In the genomic region with DNA sequence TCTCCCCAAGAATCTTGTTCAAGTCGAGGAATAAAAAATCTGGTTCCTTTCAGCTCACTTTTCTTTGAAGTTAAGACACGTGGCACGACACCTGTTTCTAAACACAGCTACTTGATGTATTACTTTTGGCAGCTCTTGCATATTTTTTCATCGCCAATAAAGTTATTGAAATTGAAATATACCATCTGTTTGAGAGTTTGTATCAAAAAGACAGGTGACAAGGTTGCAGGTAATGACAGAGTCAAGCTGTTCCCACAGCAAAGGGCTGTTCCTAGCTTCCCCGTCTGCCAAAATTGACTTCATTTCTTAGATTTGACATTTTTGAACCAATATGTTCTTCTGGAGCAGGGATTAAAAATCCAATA, we compare ENCODE assay signal across 16 cellular contexts. TPM values are rescaled to one million over a fixed set of nuclear protein-coding genes. Genes with fewer than 3 reads are reported as not detected.
DNase-seq lines count a peak whose midpoint lies in the region; ATAC-seq, FAIRE-seq and TF ChIP-seq lines count a peak whose summit lies in the region.
"Had no signal": no experiment of that assay in that cellular context is flagged by ENCODE, and none has a peak within 500 bp of the region (broad histone marks: within the 10 kb centered on the region; RNA-seq: fewer than 3 reads in every experiment).

No MANE protein-coding gene starts in this region.

- H3K4me1 ChIP-seq in HepG2 (ENCODE audit: insufficient read depth, low read length) (no peaks in the 10 kb centered on the region), right lobe of liver (no peaks in the 10 kb centered on the region), PC-3 (ENCODE audit: insufficient read depth, low read length) (no peaks in the 10 kb centered on the region), neuron (ENCODE audit: insufficient read depth, low read length) (peaks cover 4% of the 10 kb centered on the region)
- H3K4me1 ChIP-seq: Peyer's patch had no signal

- BruUV-seq in HepG2 (replicated peaks; lab: Mats Ljungman, UMichigan) (no TSS peak), PC-3 (replicated peaks; lab: Mats Ljungman, UMichigan) (no TSS peak)

- H3K79me2 ChIP-seq in HepG2 (ENCODE audit: insufficient read depth, low read length), result no peaks in the 10 kb centered on the region
- no peaks in the 10 kb centered on the region for H3K79me2 ChIP-seq in PC-3 (ENCODE audit: low read length)

- in situ Hi-C loops in HepG2 (cut with HindIII; ENCODE audit: extremely low pct_ligation_motif_present, low pct_unique_long_range_greater_than_20kb), result loop anchor here (5.0 kb wide), 1 partner anchor 124 kb away; no protein-coding TSS in a partner anchor

- no peaks in the 10 kb centered on the region for H3K9me3 Mint-ChIP-seq in stimulated activated naive B cell treated with anti-CD40 and anti-IgM and Interleukin-4, amounts not matched to agents 10 μg/mL and 1 μg/mL and 100 μg/mL, for 72 hours
- H3K9me3 Mint-ChIP-seq in activated T-cell treated with anti-CD3 and anti-CD28 coated beads, Interleukin-2, amount 50 U/mL, for 72 hours, result no peaks in the 10 kb centered on the region
- H3K9me3 Mint-ChIP-seq: CD4-positive, alpha-beta T cell; IgD-negative memory B cell had no signal

- H3K4me3 ChIP-seq in HepG2 (replicated peaks in 1 of 3; ENCODE audit: insufficient read depth in 1 of 3, low read depth in 2 of 3, low read length in 3 of 3) (no peak overlapping the region), right lobe of liver (no peak overlapping the region), PC-3 (ENCODE audit: low read length) (no peak overlapping the region), neuron (ENCODE audit: low read length) (no peak overlapping the region)
- H3K4me3 ChIP-seq: BLaER1, MG63, Peyer's patch, SJCRH30 had no signal

- TF ChIP-seq EP300 in HepG2 (IDR thresholded peaks at IDR 0.05; ENCODE audit: low read depth in 2 of 2, low read length in 2 of 2), result no peak
- no peak for TF ChIP-seq EP300 in HepG2 (CRISPR knock-in tag; IDR thresholded peaks at IDR 0.05; ENCODE audit: borderline replicate concordance)

- no peak overlapping the region for H3K4me3 Mint-ChIP-seq in stimulated activated naive B cell treated with anti-CD40 and anti-IgM and Interleukin-4, amounts not matched to agents 10 μg/mL and 1 μg/mL and 100 μg/mL, for 72 hours
- H3K4me3 Mint-ChIP-seq in activated T-cell treated with anti-CD3 and anti-CD28 coated beads, Interleukin-2, amount 50 U/mL, for 72 hours, result no peak overlapping the region
- H3K4me3 Mint-ChIP-seq: CD4-positive, alpha-beta T cell had no signal

- peaks cover 7 to 31% of the 10 kb centered on the region in 2 donors for H3K4me1 Mint-ChIP-seq in stimulated activated naive B cell treated with anti-CD40 and anti-IgM and Interleukin-4, amounts not matched to agents 10 μg/mL and 1 μg/mL and 100 μg/mL, for 72 hours
- H3K4me1 Mint-ChIP-seq in activated T-cell treated with anti-CD3 and anti-CD28 coated beads, Interleukin-2, amount 50 U/mL, for 72 hours (ENCODE audit: low read depth), result peaks cover 10% of the 10 kb centered on the region

- peaks cover 0 to 9% of the 10 kb centered on the region in 2 experiments; a peak in 3 of 5 replicates for H3K27me3 ChIP-seq in HepG2 (ENCODE audit: control insufficient read depth in 1 of 2, insufficient read depth in 2 of 2, low read length in 2 of 2)
- H3K27me3 ChIP-seq in right lobe of liver, result no peaks in the 10 kb centered on the region
- no peaks in the 10 kb centered on the region; the same call in 1 of the 2 replicates for H3K27me3 ChIP-seq in PC-3 (ENCODE audit: low read length)
- H3K27me3 ChIP-seq in neuron (ENCODE audit: insufficient read depth, low read length), result no peaks in the 10 kb centered on the region
- H3K27me3 ChIP-seq: BLaER1, MG63, Peyer's patch, SJCRH30 had no signal

- no peaks in the 10 kb centered on the region for H3F3A ChIP-seq in PC-3 (ENCODE audit: low read length, unreplicated experiment)

- WGBS in HepG2 (ENCODE audit: low lambda C conversion rate), result 10% methylated on average over 5 of the region's 5 CpGs
- 25% methylated on average over 5 of the region's 5 CpGs for WGBS in right lobe of liver (ENCODE audit: insufficient coverage, low coverage, low lambda C conversion rate, missing lambda C conversion rate)

- ATAC-seq in HepG2, result no peak
- no peak for ATAC-seq in right lobe of liver
- ATAC-seq in PC-3, result no peak
- no peak for ATAC-seq in stimulated activated naive B cell treated with anti-CD40 and anti-IgM and Interleukin-4, amounts not matched to agents 10 μg/mL and 1 μg/mL and 100 μg/mL, for 72 hours (replicated peaks)
- ATAC-seq in activated T-cell treated with anti-CD3 and anti-CD28 coated beads, Interleukin-2, amount 50 U/mL, for 72 hours (replicated peaks in 1 of 2), result no peak

- H3K27ac Mint-ChIP-seq in stimulated activated naive B cell treated with anti-CD40 and anti-IgM and Interleukin-4, amounts not matched to agents 10 μg/mL and 1 μg/mL and 100 μg/mL, for 72 hours, result no peak overlapping the region
- H3K27ac Mint-ChIP-seq in activated T-cell treated with anti-CD3 and anti-CD28 coated beads, Interleukin-2, amount 50 U/mL, for 72 hours, result no peak overlapping the region
- H3K27ac Mint-ChIP-seq: CD4-positive, alpha-beta T cell; IgD-negative memory B cell had no signal

- H3K9me3 ChIP-seq in HepG2 (ENCODE audit: low read length) (no peaks in the 10 kb centered on the region), right lobe of liver (no peaks in the 10 kb centered on the region), PC-3 (ENCODE audit: low read length) (no peaks in the 10 kb centered on the region), neuron (ENCODE audit: low read length) (no peaks in the 10 kb centered on the region)
- H3K9me3 ChIP-seq: BLaER1, MG63, Peyer's patch, SJCRH30 had no signal

- H3K36me3 ChIP-seq in HepG2 (replicated peaks in 1 of 2; ENCODE audit: control insufficient read depth in 1 of 2, insufficient read depth in 2 of 2, low read length in 2 of 2) (no peaks in the 10 kb centered on the region), right lobe of liver (no peaks in the 10 kb centered on the region), PC-3 (ENCODE audit: low read depth, low read length) (no peaks in the 10 kb centered on the region), neuron (ENCODE audit: insufficient read depth, low read length) (no peaks in the 10 kb centered on the region)
- H3K36me3 ChIP-seq: BLaER1, MG63, Peyer's patch, SJCRH30 had no signal

- TF ChIP-seq RAD21 in HepG2 (CRISPR knock-in tag; IDR thresholded peaks at IDR 0.05), result no peak

- H3K4me2 ChIP-seq in HepG2 (ENCODE audit: low read depth, low read length), result no peak overlapping the region
- peak overlapping the region; percentile 57 for H3K4me2 ChIP-seq in PC-3 (ENCODE audit: low read length)
- H3K4me2 ChIP-seq: BLaER1 had no signal

- TF ChIP-seq CTCF in HepG2 (CRISPR knock-in tag; IDR thresholded peaks at IDR 0.05) (no peak), right lobe of liver (IDR thresholded peaks at IDR 0.05) (no peak), PC-3 (conservative IDR thresholded peaks at IDR 0.05; ENCODE audit: low read depth, low read length) (no peak)

- H3K9ac ChIP-seq in HepG2 (ENCODE audit: insufficient read depth, low read depth, low read length), result no peak overlapping the region
- no peak overlapping the region for H3K9ac ChIP-seq in PC-3 (ENCODE audit: low read length)
- H3K9ac ChIP-seq: BLaER1 had no signal

- no peaks in the 10 kb centered on the region for H3K36me3 Mint-ChIP-seq in stimulated activated naive B cell treated with anti-CD40 and anti-IgM and Interleukin-4, amounts not matched to agents 10 μg/mL and 1 μg/mL and 100 μg/mL, for 72 hours
- H3K36me3 Mint-ChIP-seq in activated T-cell treated with anti-CD3 and anti-CD28 coated beads, Interleukin-2, amount 50 U/mL, for 72 hours (ENCODE audit: insufficient read depth in 2 of 2), result no peaks in the 10 kb centered on the region
- H3K36me3 Mint-ChIP-seq: IgD-negative memory B cell had no signal

- FAIRE-seq in HepG2 (lab: Jason Lieb, UNC), result no peak

- H3K9me2 ChIP-seq in PC-3 (replicated peaks; ENCODE audit: low read length), result no peaks in the 10 kb centered on the region

- CTCF ChIA-PET in HepG2 (lab: Yijun Ruan, JAX; ENCODE audit: low intra/inter-chr PET ratio, low total read pairs) (interaction anchor here (1.1 to 2.1 kb wide), 2 partner anchors 117 to 122 kb away, joined by 3 to 50 read pairs; no protein-coding TSS in a partner anchor), PC-3 (lab: Charles Lee) (interaction anchor here (0.8 kb wide), 1 partner anchor 26 kb away, joined by 4 read pairs; no protein-coding TSS in a partner anchor)

- TF ChIP-seq POLR2A in HepG2 (IDR thresholded peaks at IDR 0.05; ENCODE audit: insufficient read depth in 1 of 2, low read depth in 2 of 2, low read length in 2 of 2), result no peak
- TF ChIP-seq POLR2A in right lobe of liver (IDR thresholded peaks at IDR 0.05), result no peak

- POLR2A ChIA-PET in HepG2 (lab: Yijun Ruan, JAX) (no interaction called here), PC-3 (lab: Charles Lee; ENCODE audit: unreplicated experiment) (no interaction called here)

- H4K20me1 ChIP-seq in HepG2 (ENCODE audit: insufficient read depth, low read length) (no peaks in the 10 kb centered on the region), PC-3 (ENCODE audit: low read length) (no peaks in the 10 kb centered on the region)
- H4K20me1 ChIP-seq: BLaER1 had no signal

- H3K27ac ChIP-seq in HepG2 (ENCODE audit: extremely low read length, insufficient read depth, low read length), result no peak overlapping the region
- no peak overlapping the region for H3K27ac ChIP-seq in right lobe of liver
- H3K27ac ChIP-seq in PC-3 (ENCODE audit: low read length), result no peak overlapping the region
- H3K27ac ChIP-seq: BLaER1, Peyer's patch, SJCRH30 had no signal

- no peak for DNase-seq in HepG2 (ENCODE audit: low spot score)
- no peak for DNase-seq in right lobe of liver
- DNase-seq in PC-3, result no peak
- no peak for DNase-seq in MV-4-11 (lab: John Stamatoyannopoulos, UW)
- DNase-seq in stimulated activated naive B cell treated with anti-CD40 and anti-IgM and Interleukin-4, amounts not matched to agents 10 μg/mL and 1 μg/mL and 100 μg/mL, for 72 hours, result no peak
- no peak for DNase-seq in activated T-cell treated with anti-CD3 and anti-CD28 coated beads, Interleukin-2, amount 50 U/mL, for 72 hours
- DNase-seq: NCI-H1417 treated with DMSO at 0.1 percent for 48 hours had no signal

- intact Hi-C loops in HepG2 (cut with micrococcal nuclease; ENCODE audit: unreplicated experiment), result no loop called here
- intact Hi-C loops in right lobe of liver (cut with DNase I), result loop anchor here in 1 of 2 donors (5.0 kb wide), 1 partner anchor 119 kb away; no protein-coding TSS in a partner anchor
- intact Hi-C loops in PC-3 (cut with micrococcal nuclease), result no loop called here

- no peaks in the 10 kb centered on the region for H3K27me3 Mint-ChIP-seq in stimulated activated naive B cell treated with anti-CD40 and anti-IgM and Interleukin-4, amounts not matched to agents 10 μg/mL and 1 μg/mL and 100 μg/mL, for 72 hours
- peaks cover 15% of the 10 kb centered on the region for H3K27me3 Mint-ChIP-seq in activated T-cell treated with anti-CD3 and anti-CD28 coated beads, Interleukin-2, amount 50 U/mL, for 72 hours (ENCODE audit: low read depth)
- H3K27me3 Mint-ChIP-seq: CD4-positive, alpha-beta T cell; IgD-negative memory B cell had no signal

- H2AFZ ChIP-seq in HepG2 (ENCODE audit: low read length) (no peak overlapping the region), PC-3 (ENCODE audit: low read length) (peak overlapping the region; percentile 69), neuron (ENCODE audit: low read depth, low read length) (peak overlapping the region; percentile 1)

RNA-seq across cellular contexts. Expression of gene GPR45, which starts 5.5 kb away (rescaled TPM):
- total RNA-seq in HepG2 (2016; rRNA removed; fragmentation: Illumina TruSeq; extraction: Trizol) (not detected in 2 replicates), right lobe of liver (not detected), PC-3 (2014; rRNA removed) (not detected in 2 replicates)
- not detected in 2 replicates for total RNA-seq in HepG2 (2016; cell fraction: cytosol; rRNA removed; fragmentation: Illumina TruSeq; extraction: Trizol; ENCODE audit: low read depth)
- not detected in 2 replicates for total RNA-seq in HepG2 (2016; cell fraction: insoluble cytoplasmic fraction; rRNA removed; fragmentation: Illumina TruSeq; extraction: Trizol)
- total RNA-seq in HepG2 (2016; cell fraction: membrane; rRNA removed; fragmentation: Illumina TruSeq; extraction: Trizol), result not detected in 2 replicates
- total RNA-seq in HepG2 (2016; cell fraction: nucleus; rRNA removed; fragmentation: Illumina TruSeq; extraction: Trizol), result not detected in 2 replicates
- not detected in 2 replicates for polyA plus RNA-seq in HepG2 (2011; rRNA removed)
- not detected in 2 replicates for polyA plus RNA-seq in HepG2 (2011; cell fraction: cytosol; rRNA removed)
- not detected in 2 replicates for polyA plus RNA-seq in HepG2 (2011; cell fraction: nucleus; rRNA removed)
- polyA plus RNA-seq in HepG2 (2012), result not detected in 2 replicates
- polyA plus RNA-seq in HepG2 (2016; cell fraction: cytosol; fragmentation: Illumina TruSeq; extraction: Trizol; ENCODE audit: low read depth), result not detected in 2 replicates
- not detected in 2 replicates for polyA plus RNA-seq in HepG2 (2016; cell fraction: insoluble cytoplasmic fraction; fragmentation: Illumina TruSeq; extraction: Trizol; ENCODE audit: low read depth)
- polyA plus RNA-seq in HepG2 (2016; cell fraction: membrane; fragmentation: Illumina TruSeq; extraction: Trizol; ENCODE audit: low read depth), result not detected in 2 replicates
- not detected in 2 replicates for polyA plus RNA-seq in HepG2 (2016; cell fraction: nucleus; fragmentation: Illumina TruSeq; extraction: Trizol; ENCODE audit: insufficient read depth, low read depth)
- polyA minus RNA-seq in HepG2 (2011; rRNA and poly(A)+ RNA removed; ENCODE audit: low replicate concordance), result not detected in 2 replicates
- polyA minus RNA-seq in HepG2 (2011; cell fraction: cytosol; rRNA and poly(A)+ RNA removed), result not detected in 2 replicates
- polyA minus RNA-seq in HepG2 (2011; cell fraction: nucleus; rRNA and poly(A)+ RNA removed), result not detected in 2 replicates
- total RNA-seq in activated T-cell treated with anti-CD3 and anti-CD28 coated beads, Interleukin-2, amount 50 U/mL, for 72 hours, result not detected
- total RNA-seq: CD4-positive, alpha-beta T cell; H7; Peyer's patch; T-helper 1 cell treated with Interleukin-12 subunit alpha and Interleukin-12 subunit beta and Interleukin-4 antibody, amounts not matched to agents 30 ng/mL and 1 ng/mL, for 36 hours had no signal
- polyA plus RNA-seq: IgD-negative memory B cell had no signal
